Comparison of ENCODE assay signal across 11 cellular contexts in genomic region chr20:62918830-62919229, GRCh38. TPM values are rescaled to one million over a fixed set of nuclear protein-coding genes. Genes with fewer than 3 reads are reported as not detected.
DNase-seq lines count a peak whose midpoint lies in the region; TF ChIP-seq lines count a peak whose summit lies in the region.
"Had no signal": no experiment of that assay in that cellular context is flagged by ENCODE, and none has a peak within 500 bp of the region (broad histone marks: within the 10 kb centered on the region; RNA-seq: fewer than 3 reads in every experiment).

No MANE protein-coding gene starts in this region.

- POLR2A ChIA-PET in activated CD4-positive, alpha-beta memory T cell treated with anti-CD3 and anti-CD28 coated beads for 36 hours (lab: Charles Lee), result interaction anchor here (1.1 to 3.3 kb wide), 5 partner anchors 9 to 59 kb away, joined by 3 to 14 read pairs (median 4); partner anchors contain the start of gene GID8

- DNase-seq in activated T-cell treated with anti-CD3 and anti-CD28 coated beads for 1 hour (ENCODE audit: low read depth) (peak; percentile 33), activated T-cell treated with anti-CD3 and anti-CD28 coated beads for 4 hours (no peak), endodermal cell (no peak), SJCRH30 (no peak), kidney tubule cell (ENCODE audit: low spot score) (no peak), medulla oblongata (ENCODE audit: extremely low spot score) (no peak)
- peak; percentile 83 for DNase-seq in activated CD4-positive, alpha-beta memory T cell treated with anti-CD3 and anti-CD28 coated beads for 36 hours
- DNase-seq: kidney glomerular epithelial cell, NCI-H1092 treated with DMSO at 0.1 percent for 48 hours, Right ventricle myocardium superior had no signal

- H3K4me3 ChIP-seq in endodermal cell (ENCODE audit: low read length), result no peak overlapping the region
- H3K4me3 ChIP-seq in thymus (ENCODE audit: low read length), result no peak overlapping the region
- H3K4me3 ChIP-seq in SJCRH30, result no peak overlapping the region

- H3K27me3 ChIP-seq in endodermal cell (ENCODE audit: control insufficient read depth, insufficient read depth, low read length, poor library complexity, severe bottlenecking) (no peaks in the 10 kb centered on the region), thymus (ENCODE audit: control insufficient read depth, insufficient read depth) (no peaks in the 10 kb centered on the region), SJCRH30 (no peaks in the 10 kb centered on the region)

- TF ChIP-seq CTCF in endodermal cell (conservative IDR thresholded peaks at IDR 0.05), result no peak

- H3K27ac ChIP-seq in endodermal cell (ENCODE audit: low read depth, low read length) (no peak overlapping the region), thymus (ENCODE audit: low read depth) (peak overlapping the region; percentile 74), SJCRH30 (no peak overlapping the region)

- H3K9ac ChIP-seq in endodermal cell (ENCODE audit: extremely low read depth, low read length, poor library complexity, severe bottlenecking), result no peak overlapping the region

- no peaks in the 10 kb centered on the region for H3K9me3 Mint-ChIP-seq in activated CD4-positive, alpha-beta memory T cell treated with anti-CD3 and anti-CD28 coated beads for 36 hours
- no peaks in the 10 kb centered on the region for H3K9me3 Mint-ChIP-seq in endodermal cell

- peak overlapping the region; percentile 67 for H3K4me3 Mint-ChIP-seq in activated CD4-positive, alpha-beta memory T cell treated with anti-CD3 and anti-CD28 coated beads for 36 hours
- no peak overlapping the region for H3K4me3 Mint-ChIP-seq in endodermal cell

- no peaks in the 10 kb centered on the region for H3K27me3 Mint-ChIP-seq in activated CD4-positive, alpha-beta memory T cell treated with anti-CD3 and anti-CD28 coated beads for 36 hours
- no peaks in the 10 kb centered on the region for H3K27me3 Mint-ChIP-seq in endodermal cell (ENCODE audit: insufficient read depth)

- intact Hi-C loops in activated CD4-positive, alpha-beta memory T cell treated with anti-CD3 and anti-CD28 coated beads for 36 hours (cut with micrococcal nuclease), result loop anchor here (1.0 kb wide), 2 partner anchors 18 to 20 kb away; no protein-coding TSS in a partner anchor

- WGBS in endodermal cell (ENCODE audit: insufficient coverage in 1 of 2, insufficient read length in 1 of 2), 2 experiments, result 91 to 92% methylated on average over 6 of the region's 6 CpGs
- 7% methylated on average over 6 of the region's 6 CpGs for WGBS in thymus

- peaks cover 85% of the 10 kb centered on the region for H3K4me1 Mint-ChIP-seq in activated CD4-positive, alpha-beta memory T cell treated with anti-CD3 and anti-CD28 coated beads for 36 hours (ENCODE audit: low read depth)
- peaks cover 62% of the 10 kb centered on the region for H3K4me1 Mint-ChIP-seq in endodermal cell

- H3K36me3 ChIP-seq in endodermal cell (ENCODE audit: control insufficient read depth, insufficient read depth, low read length) (peaks cover 15% of the 10 kb centered on the region), thymus (ENCODE audit: control insufficient read depth, insufficient read depth) (peaks cover 6% of the 10 kb centered on the region), SJCRH30 (peaks cover 4% of the 10 kb centered on the region)

- H3K36me3 Mint-ChIP-seq in activated CD4-positive, alpha-beta memory T cell treated with anti-CD3 and anti-CD28 coated beads for 36 hours, result peaks cover 3% of the 10 kb centered on the region
- peaks cover 3% of the 10 kb centered on the region for H3K36me3 Mint-ChIP-seq in endodermal cell (ENCODE audit: low read depth)

- CTCF ChIA-PET in activated CD4-positive, alpha-beta memory T cell treated with anti-CD3 and anti-CD28 coated beads for 36 hours (lab: Charles Lee), result interaction anchor here (1.2 to 10.9 kb wide), 8 partner anchors 9 to 54 kb away, joined by 3 to 127 read pairs (median 6); partner anchors contain the start of gene GID8

- peaks cover 13% of the 10 kb centered on the region for H3K4me1 ChIP-seq in endodermal cell (ENCODE audit: control insufficient read depth, insufficient read depth, low read length)
- H3K4me1 ChIP-seq in thymus (ENCODE audit: control insufficient read depth, insufficient read depth, low read length), result peaks cover 56% of the 10 kb centered on the region
- H3K4me1 ChIP-seq in SJCRH30, result peaks cover 20% of the 10 kb centered on the region

- H3K9me3 ChIP-seq in endodermal cell (ENCODE audit: control insufficient read depth, low read length), result no peaks in the 10 kb centered on the region
- H3K9me3 ChIP-seq in thymus (ENCODE audit: control insufficient read depth), result no peaks in the 10 kb centered on the region
- no peaks in the 10 kb centered on the region for H3K9me3 ChIP-seq in SJCRH30 (replicated peaks)

- H3K27ac Mint-ChIP-seq in activated CD4-positive, alpha-beta memory T cell treated with anti-CD3 and anti-CD28 coated beads for 36 hours, result peak overlapping the region; percentile 82
- peak overlapping the region; percentile 29 for H3K27ac Mint-ChIP-seq in endodermal cell

RNA-seq across cellular contexts. Expression of gene DIDO1, which starts 7.5 kb away (rescaled TPM):
- total RNA-seq in activated CD4-positive, alpha-beta memory T cell treated with anti-CD3 and anti-CD28 coated beads for 36 hours, result 10 to 100 TPM; 46.6 to 48.4 TPM
- total RNA-seq in endodermal cell, result 10 to 100 TPM; 53.5 to 68.3 TPM
- 47.8 TPM for polyA plus RNA-seq in endodermal cell (2013, experiment 1 of 2)
- 43.0 TPM for polyA plus RNA-seq in endodermal cell (2013, experiment 2 of 2)
- 33.2 TPM for polyA plus RNA-seq in thymus
- total RNA-seq in SJCRH30 (2014; rRNA removed; shearing (Covaris generic)), result 98.5 and 108 TPM in 2 replicates

RNA-seq across cellular contexts. Expression of gene GID8, which starts 19.1 kb away (rescaled TPM):
- total RNA-seq in activated CD4-positive, alpha-beta memory T cell treated with anti-CD3 and anti-CD28 coated beads for 36 hours, result 10 to 100 TPM; 33.9 to 34.8 TPM
- 10 to 100 TPM; 51.5 to 52.1 TPM for total RNA-seq in endodermal cell
- polyA plus RNA-seq in endodermal cell (2013, experiment 1 of 2), result 47.3 TPM
- polyA plus RNA-seq in endodermal cell (2013, experiment 2 of 2), result 41.8 TPM
- 24.0 TPM for polyA plus RNA-seq in thymus
- total RNA-seq in SJCRH30 (2014; rRNA removed; shearing (Covaris generic)), result 109 and 117 TPM in 2 replicates

RNA-seq across cellular contexts. Expression of gene SLC17A9, which starts 33.7 kb away (rescaled TPM):
- 1 to 10 TPM; 9.5 to 9.7 TPM for total RNA-seq in activated CD4-positive, alpha-beta memory T cell treated with anti-CD3 and anti-CD28 coated beads for 36 hours
- total RNA-seq in endodermal cell, result 10 to 100 TPM in 1 of 2 donors, 1 to 10 TPM in 1; 8.9 to 10.2 TPM
- polyA plus RNA-seq in endodermal cell (2013, experiment 1 of 2), result 3.2 TPM
- 3.4 TPM for polyA plus RNA-seq in endodermal cell (2013, experiment 2 of 2)
- 10.0 TPM for polyA plus RNA-seq in thymus
- 1.1 and 2.1 TPM in 2 replicates for total RNA-seq in SJCRH30 (2014; rRNA removed; shearing (Covaris generic))

RNA-seq across cellular contexts. Expression of gene TCFL5, which starts 57.2 kb away (rescaled TPM):
- 1 to 10 TPM; 4.7 to 5.0 TPM for total RNA-seq in activated CD4-positive, alpha-beta memory T cell treated with anti-CD3 and anti-CD28 coated beads for 36 hours
- 10 to 100 TPM; 15.8 to 17.4 TPM for total RNA-seq in endodermal cell
- 21.1 TPM for polyA plus RNA-seq in endodermal cell (2013, experiment 1 of 2)
- polyA plus RNA-seq in endodermal cell (2013, experiment 2 of 2), result 22.4 TPM
- 10.9 TPM for polyA plus RNA-seq in thymus
- total RNA-seq in SJCRH30 (2014; rRNA removed; shearing (Covaris generic)), result 19.9 and 21.2 TPM in 2 replicates

Comparison
In these comparisons a context has a peak if more than half of its experiments do, and no peak if none do; other contexts are left out.
1. DNase-seq: peak in activated T-cell treated with anti-CD3 and anti-CD28 coated beads for 1 hour (single experiment) and activated CD4-positive, alpha-beta memory T cell treated with anti-CD3 and anti-CD28 coated beads for 36 hours (single experiment); none in activated T-cell treated with anti-CD3 and anti-CD28 coated beads for 4 hours (single experiment), endodermal cell (single experiment), SJCRH30 (0 of 2), kidney tubule cell (single experiment) and medulla oblongata (single experiment).